Comparison of ENCODE assay signal across 20 cellular contexts in the genomic region with DNA sequence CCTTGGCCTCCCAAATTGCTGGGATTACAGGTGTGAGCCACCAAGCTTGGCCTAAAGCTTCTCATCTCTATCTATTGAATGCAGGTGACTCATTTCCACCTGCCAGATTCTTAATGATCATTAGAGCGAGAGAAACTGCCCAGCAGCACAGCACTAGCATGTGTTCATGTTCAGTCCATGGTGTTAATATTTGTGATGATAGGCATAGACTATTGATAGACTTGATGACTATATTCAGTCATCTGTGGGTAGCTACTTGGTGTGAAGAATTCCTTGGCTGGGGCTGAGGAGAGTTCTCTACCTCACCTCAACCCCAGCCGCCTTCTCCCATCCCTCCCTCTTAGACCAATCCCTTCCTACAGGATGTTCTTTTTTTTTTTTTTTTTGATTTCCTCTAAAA. TPM values are rescaled to one million over a fixed set of nuclear protein-coding genes. Genes with fewer than 3 reads are reported as not detected.
DNase-seq lines count a peak whose midpoint lies in the region; ATAC-seq, FAIRE-seq and TF ChIP-seq lines count a peak whose summit lies in the region.
"Had no signal": no experiment of that assay in that cellular context is flagged by ENCODE, and none has a peak within 500 bp of the region (broad histone marks: within the 10 kb centered on the region; RNA-seq: fewer than 3 reads in every experiment).

No MANE protein-coding gene starts in this region.

- TF ChIP-seq CTCF in astrocyte (IDR thresholded peaks at IDR 0.05; ENCODE audit: insufficient read depth, low read depth, low read length) (no peak), psoas muscle (IDR thresholded peaks at IDR 0.05) (no peak)

- no peaks in the 10 kb centered on the region for H4K20me1 ChIP-seq in astrocyte (ENCODE audit: insufficient read depth, low read length)

- no peak overlapping the region for H2AFZ ChIP-seq in astrocyte (ENCODE audit: low read depth, low read length)

- H3K9ac ChIP-seq in astrocyte (ENCODE audit: low read length) = no peak overlapping the region
- H3K9ac ChIP-seq: BLaER1 treated with 17β-estradiol and CSF1 and Interleukin-3, amounts not matched to agents 10 nM and 100 nM had no signal

- no peaks in the 10 kb centered on the region for H3K36me3 ChIP-seq in astrocyte (ENCODE audit: insufficient read depth, low read length)
- no peaks in the 10 kb centered on the region for H3K36me3 ChIP-seq in psoas muscle (ENCODE audit: insufficient read depth in 1 of 2, low read depth in 1 of 2)
- H3K36me3 ChIP-seq: ovary, upper lobe of left lung had no signal

- peak overlapping the region; percentile 8 for H3K4me3 Mint-ChIP-seq in activated T-cell treated with anti-CD3 and anti-CD28 coated beads, Interleukin-2, amount 50 U/mL, for 4 hours
- H3K4me3 Mint-ChIP-seq in IgD-negative memory B cell = no peak overlapping the region
- no peak overlapping the region for H3K4me3 Mint-ChIP-seq in astrocyte (ENCODE audit: unreplicated experiment)
- H3K4me3 Mint-ChIP-seq: activated CD8-positive, alpha-beta memory T cell treated with anti-CD3 and anti-CD28 coated beads, Interleukin-2, amount 10 ng/mL, durations not matched to agents 7 days and 5 days had no signal

- peaks cover 46% of the 10 kb centered on the region for H3K36me3 Mint-ChIP-seq in activated T-cell treated with anti-CD3 and anti-CD28 coated beads, Interleukin-2, amount 50 U/mL, for 4 hours (ENCODE audit: insufficient read depth)
- H3K36me3 Mint-ChIP-seq in IgD-negative memory B cell (peaks cover 26% of the 10 kb centered on the region), astrocyte (ENCODE audit: low read depth, unreplicated experiment) (peaks cover 4% of the 10 kb centered on the region)

- no peaks in the 10 kb centered on the region for H3K9me3 Mint-ChIP-seq in activated T-cell treated with anti-CD3 and anti-CD28 coated beads, Interleukin-2, amount 50 U/mL, for 4 hours
- H3K9me3 Mint-ChIP-seq in IgD-negative memory B cell (no peaks in the 10 kb centered on the region), astrocyte (ENCODE audit: unreplicated experiment) (peaks cover 5% of the 10 kb centered on the region)

- H3K9me3 ChIP-seq in astrocyte (ENCODE audit: insufficient read depth, low read depth, low read length) (no peaks in the 10 kb centered on the region), psoas muscle (no peaks in the 10 kb centered on the region)
- H3K9me3 ChIP-seq: ovary, upper lobe of left lung had no signal

- no peak for TF ChIP-seq POLR2A in H54 (IDR thresholded peaks at IDR 0.05; ENCODE audit: low read depth, low read length)

- H3K4me3 ChIP-seq in astrocyte (ENCODE audit: insufficient read depth, low read depth, low read length) (no peak overlapping the region), psoas muscle (no peak overlapping the region)
- H3K4me3 ChIP-seq: BLaER1 treated with 17β-estradiol and CSF1 and Interleukin-3, amounts not matched to agents 10 nM and 100 nM; ovary; upper lobe of left lung had no signal

- intact Hi-C loops in psoas muscle (cut with DNase I) = no loop called here

- H3K27ac Mint-ChIP-seq in IgD-negative memory B cell (peak overlapping the region; percentile 48 to 70 (median 59)), astrocyte (ENCODE audit: unreplicated experiment) (no peak overlapping the region)

- H3K27me3 Mint-ChIP-seq in activated T-cell treated with anti-CD3 and anti-CD28 coated beads, Interleukin-2, amount 50 U/mL, for 4 hours (ENCODE audit: low read depth) = no peaks in the 10 kb centered on the region
- H3K27me3 Mint-ChIP-seq in IgD-negative memory B cell (no peaks in the 10 kb centered on the region), astrocyte (ENCODE audit: low read depth, unreplicated experiment) (no peaks in the 10 kb centered on the region)
- H3K27me3 Mint-ChIP-seq: activated CD8-positive, alpha-beta memory T cell treated with anti-CD3 and anti-CD28 coated beads, Interleukin-2, amount 10 ng/mL, durations not matched to agents 7 days and 5 days had no signal

- H3K4me2 ChIP-seq in astrocyte (ENCODE audit: low read length) = no peak overlapping the region

- H3K27me3 ChIP-seq in astrocyte (ENCODE audit: insufficient read depth, low read length) (no peaks in the 10 kb centered on the region), psoas muscle (ENCODE audit: insufficient read depth in 3 of 3, low read length in 2 of 3) (no peaks in the 10 kb centered on the region)
- H3K27me3 ChIP-seq: BLaER1 treated with 17β-estradiol and CSF1 and Interleukin-3, amounts not matched to agents 10 nM and 100 nM; ovary; upper lobe of left lung had no signal

- no peaks in the 10 kb centered on the region for H3K79me2 ChIP-seq in astrocyte (ENCODE audit: insufficient read depth, low read length)

- peaks cover 64% of the 10 kb centered on the region for H3K4me1 Mint-ChIP-seq in activated T-cell treated with anti-CD3 and anti-CD28 coated beads, Interleukin-2, amount 50 U/mL, for 4 hours (ENCODE audit: low read depth)
- H3K4me1 Mint-ChIP-seq in IgD-negative memory B cell = peaks cover 66 to 79% (median 66%) of the 10 kb centered on the region in 3 donors
- peaks cover 5% of the 10 kb centered on the region for H3K4me1 Mint-ChIP-seq in astrocyte (ENCODE audit: low read depth, unreplicated experiment)

- 91 to 97% (median 95%) methylated on average over 2 of the region's 2 CpGs for WGBS in psoas muscle, 3 donors

- H3K27ac ChIP-seq in astrocyte (ENCODE audit: low read depth, low read length) (no peak overlapping the region), psoas muscle (no peak overlapping the region)
- H3K27ac ChIP-seq: ovary, upper lobe of left lung had no signal

- ATAC-seq in activated T-cell treated with anti-CD3 and anti-CD28 coated beads, Interleukin-2, amount 50 U/mL, for 4 hours = no peak
- peak in 3 of 4 donors; percentile 50 to 71 (median 51) for ATAC-seq in psoas muscle
- ATAC-seq: activated CD8-positive, alpha-beta memory T cell treated with anti-CD3 and anti-CD28 coated beads, Interleukin-2, amount 10 ng/mL, durations not matched to agents 7 days and 5 days had no signal

- FAIRE-seq in astrocyte (lab: Jason Lieb, UNC) (no peak), H54 (lab: Jason Lieb, UNC) (no peak)
- FAIRE-seq: A204.1, colon, G401.6, RCC 7860 had no signal

- no peak for DNase-seq in activated T-cell treated with anti-CD3 and anti-CD28 coated beads, Interleukin-2, amount 50 U/mL, for 4 hours
- DNase-seq in activated T-cell treated with anti-CD3 and anti-CD28 coated beads, Interleukin-2, amount 50 U/mL, for 48 hours = no peak
- DNase-seq in astrocyte (ENCODE audit: low read depth) = peak; percentile 12
- no peak for DNase-seq in psoas muscle
- DNase-seq in NCI-H2171 (lab: John Stamatoyannopoulos, UW) = no peak
- DNase-seq in activated effector memory CD4-positive, alpha-beta T cell treated with Interleukin-2 at 50 U/mL for 16 hours = no peak
- DNase-seq in H54 (ENCODE audit: insufficient read length, low spot score) = no peak
- DNase-seq: activated CD8-positive, alpha-beta memory T cell treated with anti-CD3 and anti-CD28 coated beads, Interleukin-2, amount 10 ng/mL, durations not matched to agents 7 days and 5 days; activated gamma-delta T cell treated with Interleukin-2 at 50 U/mL for 16 hours; DMS 273 treated with DMSO at 0.1 percent for 48 hours; H7; NCI-H82; ovary; upper lobe of left lung had no signal

- peaks cover 5% of the 10 kb centered on the region for H3K4me1 ChIP-seq in astrocyte (ENCODE audit: insufficient read depth, low read length)
- peaks cover 30% of the 10 kb centered on the region for H3K4me1 ChIP-seq in psoas muscle

RNA-seq across cellular contexts. Expression of gene ST6GAL1, which starts 60.0 kb away (rescaled TPM):
- 100 to 1,000 TPM; 105 to 116 (median 112) TPM for total RNA-seq in activated T-cell treated with anti-CD3 and anti-CD28 coated beads, Interleukin-2, amount 50 U/mL, for 4 hours
- polyA plus RNA-seq in IgD-negative memory B cell (257 TPM), psoas muscle (10 to 100 TPM in 1 of 3 donors, 1 to 10 TPM in 2; 4.2 to 15.3 (median 9.2) TPM)
- total RNA-seq in astrocyte (15.8 and 19.3 TPM in 2 replicates), psoas muscle (10 to 100 TPM; 11.5 to 25.0 (median 20.5) TPM)

Comparison
In these comparisons a context has a peak if more than half of its experiments do, and no peak if none do; other contexts are left out.
1. ATAC-seq: peak in psoas muscle (3 of 4); none in activated T-cell treated with anti-CD3 and anti-CD28 coated beads, Interleukin-2, amount 50 U/mL, for 4 hours (0 of 2).